11 cellular contexts compared by ENCODE assay signal in the genomic region with DNA sequence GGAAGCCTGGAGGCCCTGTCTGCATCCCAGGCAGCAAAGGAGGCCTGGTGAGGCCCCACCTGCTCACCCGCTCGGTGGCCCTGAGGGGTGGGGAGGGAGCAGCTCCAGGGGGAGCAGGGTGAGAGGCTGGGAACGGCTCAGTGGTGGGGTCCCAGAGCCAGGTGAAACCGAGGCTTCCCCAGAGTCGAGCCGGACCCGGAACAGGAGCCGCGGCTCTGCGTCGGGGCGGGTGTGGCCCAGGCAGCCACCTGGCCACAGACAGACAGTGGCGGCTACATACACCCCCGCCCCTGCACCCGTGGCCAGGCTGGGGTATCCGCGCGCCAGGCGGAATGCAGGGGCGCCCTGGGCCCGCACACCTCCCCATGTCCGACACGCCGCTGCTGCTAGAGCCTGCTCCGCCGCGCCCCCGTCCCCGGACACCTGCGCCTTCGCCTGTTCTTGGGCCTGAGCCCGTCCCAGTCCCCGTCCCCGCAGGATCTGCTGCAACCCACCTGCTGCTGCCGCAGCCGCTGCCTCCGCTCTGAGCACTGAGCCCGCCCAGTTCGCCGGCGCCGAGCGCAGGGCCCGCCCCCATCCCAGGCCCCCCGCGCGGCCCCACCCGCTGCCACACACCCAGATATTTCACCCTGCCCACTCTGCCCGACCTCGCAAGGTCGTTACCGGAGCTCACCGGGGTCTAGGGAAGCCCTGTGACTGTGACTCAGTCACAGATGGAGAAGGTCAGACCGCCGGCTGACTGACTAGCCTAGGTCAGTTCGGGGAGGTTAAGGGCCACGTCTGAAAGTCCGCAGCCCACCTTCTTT. TPM values are rescaled to one million over a fixed set of nuclear protein-coding genes. Genes with fewer than 3 reads are reported as not detected.
DNase-seq lines count a peak whose midpoint lies in the region; ATAC-seq and TF ChIP-seq lines count a peak whose summit lies in the region.
"Had no signal": no experiment of that assay in that cellular context is flagged by ENCODE, and none has a peak within 500 bp of the region (broad histone marks: within the 10 kb centered on the region; RNA-seq: fewer than 3 reads in every experiment).

A gene with protein sequence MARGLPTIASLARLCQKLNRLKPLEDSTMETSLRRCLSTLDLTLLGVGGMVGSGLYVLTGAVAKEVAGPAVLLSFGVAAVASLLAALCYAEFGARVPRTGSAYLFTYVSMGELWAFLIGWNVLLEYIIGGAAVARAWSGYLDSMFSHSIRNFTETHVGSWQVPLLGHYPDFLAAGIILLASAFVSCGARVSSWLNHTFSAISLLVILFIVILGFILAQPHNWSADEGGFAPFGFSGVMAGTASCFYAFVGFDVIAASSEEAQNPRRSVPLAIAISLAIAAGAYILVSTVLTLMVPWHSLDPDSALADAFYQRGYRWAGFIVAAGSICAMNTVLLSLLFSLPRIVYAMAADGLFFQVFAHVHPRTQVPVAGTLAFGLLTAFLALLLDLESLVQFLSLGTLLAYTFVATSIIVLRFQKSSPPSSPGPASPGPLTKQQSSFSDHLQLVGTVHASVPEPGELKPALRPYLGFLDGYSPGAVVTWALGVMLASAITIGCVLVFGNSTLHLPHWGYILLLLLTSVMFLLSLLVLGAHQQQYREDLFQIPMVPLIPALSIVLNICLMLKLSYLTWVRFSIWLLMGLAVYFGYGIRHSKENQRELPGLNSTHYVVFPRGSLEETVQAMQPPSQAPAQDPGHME (minus strand): TSS at position 525 of the 806 bp plus-strand sequence. CDS start 749 bp downstream, outside the sequence.

- ATAC-seq in central memory CD8-positive, alpha-beta T cell (replicated peaks; ENCODE audit: extremely low read depth, poor library complexity, severe bottlenecking), result no peak
- peak; percentile 88 for ATAC-seq in left colon
- ATAC-seq in GM19397 (IDR thresholded peaks at IDR 0.05; ENCODE audit: unreplicated experiment), result no peak
- ATAC-seq in HG02610 (IDR thresholded peaks at IDR 0.05; ENCODE audit: unreplicated experiment), result no peak
- ATAC-seq: Panc1 had no signal

- no peak for TF ChIP-seq EP300 in suprapubic skin (IDR thresholded peaks at IDR 0.05)

- no peaks in the 10 kb centered on the region for H3K36me3 ChIP-seq in suprapubic skin

- no peak for TF ChIP-seq POLR2A in suprapubic skin (IDR thresholded peaks at IDR 0.05)

- H3K4me3 ChIP-seq in suprapubic skin, result peak within 1 kb of the TSS; percentile 42

- DNase-seq in NCI-H345 (lab: John Stamatoyannopoulos, UW) (peak; percentile 12), NCI-H345 treated with DMSO at 0.1 percent for 48 hours (lab: John Stamatoyannopoulos, UW; ENCODE audit: unreplicated experiment) (no peak), left colon (peak in 1 of 2 donors; percentile 17), suprapubic skin (ENCODE audit: low spot score in 2 of 2) (no peak)
- DNase-seq in central memory CD8-positive, alpha-beta T cell (ENCODE audit: low spot score in 2 of 2), result no peak
- DNase-seq in activated naive CD4-positive, alpha-beta T cell treated with anti-CD3 and anti-CD28 coated beads for 36 hours, result no peak

- H3K27me3 ChIP-seq in suprapubic skin, result peaks cover 29% of the 10 kb centered on the region

- TF ChIP-seq CTCF in suprapubic skin (IDR thresholded peaks at IDR 0.05), result no peak

- H3K4me3 Mint-ChIP-seq in central memory CD8-positive, alpha-beta T cell, result peak within 1 kb of the TSS; percentile 27
- H3K4me3 Mint-ChIP-seq in activated naive CD4-positive, alpha-beta T cell treated with anti-CD3 and anti-CD28 coated beads for 36 hours, result no peak within 1 kb of the TSS
- H3K4me3 Mint-ChIP-seq: activated T-helper 1 cell treated with anti-CD3 and anti-CD28 coated beads, Interleukin-12 subunit alpha, Interleukin-12 subunit beta, Interleukin-2, Interleukin-4 antibody, amounts not matched to agents 30 ng/mL and 10 ng/mL and 1 ng/mL, durations not matched to agents 14 hours and 24 hours and 36 hours had no signal

- H3K9me3 Mint-ChIP-seq in central memory CD8-positive, alpha-beta T cell, result no peaks in the 10 kb centered on the region
- H3K9me3 Mint-ChIP-seq in activated naive CD4-positive, alpha-beta T cell treated with anti-CD3 and anti-CD28 coated beads for 36 hours, result no peaks in the 10 kb centered on the region
- H3K9me3 Mint-ChIP-seq: activated T-helper 1 cell treated with anti-CD3 and anti-CD28 coated beads, Interleukin-12 subunit alpha, Interleukin-12 subunit beta, Interleukin-2, Interleukin-4 antibody, amounts not matched to agents 30 ng/mL and 10 ng/mL and 1 ng/mL, durations not matched to agents 14 hours and 24 hours and 36 hours had no signal

- intact Hi-C loops in left colon (cut with DNase I, micrococcal nuclease), result no loop called here
- intact Hi-C loops in activated naive CD4-positive, alpha-beta T cell treated with anti-CD3 and anti-CD28 coated beads for 36 hours (cut with micrococcal nuclease), result no loop called here

- CTCF ChIA-PET in activated naive CD4-positive, alpha-beta T cell treated with anti-CD3 and anti-CD28 coated beads for 36 hours (lab: Charles Lee), result interaction anchor here (0.9 to 1.0 kb wide), 2 partner anchors 71 to 273 kb away, joined by 3 to 5 read pairs; no protein-coding TSS in a partner anchor

- peaks cover 13% of the 10 kb centered on the region for H3K4me1 ChIP-seq in suprapubic skin

- H3K9me3 ChIP-seq in suprapubic skin, result no peaks in the 10 kb centered on the region

- no peak within 1 kb of the TSS for H3K27ac Mint-ChIP-seq in central memory CD8-positive, alpha-beta T cell (ENCODE audit: low read depth)
- H3K27ac Mint-ChIP-seq in activated naive CD4-positive, alpha-beta T cell treated with anti-CD3 and anti-CD28 coated beads for 36 hours, result no peak within 1 kb of the TSS

- no peak within 1 kb of the TSS for H3K27ac ChIP-seq in suprapubic skin
- H3K27ac ChIP-seq: HL-60 had no signal

- H3K4me1 Mint-ChIP-seq in central memory CD8-positive, alpha-beta T cell, result peaks cover 7% of the 10 kb centered on the region
- peaks cover 2% of the 10 kb centered on the region for H3K4me1 Mint-ChIP-seq in activated naive CD4-positive, alpha-beta T cell treated with anti-CD3 and anti-CD28 coated beads for 36 hours (ENCODE audit: low read depth)

- peaks cover 2% of the 10 kb centered on the region for H3K36me3 Mint-ChIP-seq in central memory CD8-positive, alpha-beta T cell (ENCODE audit: insufficient read depth)
- H3K36me3 Mint-ChIP-seq in activated naive CD4-positive, alpha-beta T cell treated with anti-CD3 and anti-CD28 coated beads for 36 hours (ENCODE audit: low read depth), result no peaks in the 10 kb centered on the region

- WGBS in suprapubic skin, result 5% methylated on average over 13 of the region's 58 CpGs

- H3K27me3 Mint-ChIP-seq in central memory CD8-positive, alpha-beta T cell, result peaks cover 48% of the 10 kb centered on the region
- peaks cover 23% of the 10 kb centered on the region for H3K27me3 Mint-ChIP-seq in activated naive CD4-positive, alpha-beta T cell treated with anti-CD3 and anti-CD28 coated beads for 36 hours (ENCODE audit: low read depth)

RNA-seq across cellular contexts. Expression of the gene that starts here (rescaled TPM):
- total RNA-seq in left colon (1 to 10 TPM; 4.0 to 4.9 TPM), suprapubic skin (1 to 10 TPM in 3 of 4 donors, under 1 TPM in 1; 0.48 to 2.2 (median 1.6) TPM)
- not detected for total RNA-seq in activated naive CD4-positive, alpha-beta T cell treated with anti-CD3 and anti-CD28 coated beads for 36 hours
- total RNA-seq: activated T-helper 1 cell treated with anti-CD3 and anti-CD28 coated beads, Interleukin-12 subunit alpha, Interleukin-12 subunit beta, Interleukin-2, Interleukin-4 antibody, amounts not matched to agents 30 ng/mL and 10 ng/mL and 1 ng/mL, durations not matched to agents 14 hours and 24 hours and 36 hours had no signal
